ENCODE assay signal across 8 cellular contexts in genomic region chr19:18000480-18000980, GRCh38. TPM values are rescaled to one million over a fixed set of nuclear protein-coding genes. Genes with fewer than 3 reads are reported as not detected.
DNase-seq lines count a peak whose midpoint lies in the region; ATAC-seq and TF ChIP-seq lines count a peak whose summit lies in the region.

No MANE protein-coding gene starts in this region.

- H3K9ac ChIP-seq in mucosa of rectum (ENCODE audit: low read depth in 1 of 2, low read length in 2 of 2), result peak overlapping the region in 1 of 2 donors; percentile 96

- H3K4me1 ChIP-seq in mucosa of rectum (ENCODE audit: control insufficient read depth in 2 of 2, insufficient read depth in 2 of 2, low read length in 2 of 2), result peaks cover 9 to 20% of the 10 kb centered on the region in 2 donors

- CTCF ChIA-PET in BJ (lab: Yijun Ruan, JAX), result interaction anchor here (1.0 to 9.2 kb wide), 5 partner anchors 54 to 141 kb away, joined by 4 to 169 read pairs (median 8); partner anchors contain the start of genes CCDC124 and RPL18A

- no peaks in the 10 kb centered on the region; the same call in 1 of the 2 replicates for H3K36me3 ChIP-seq in BJ (ENCODE audit: control insufficient read depth, insufficient read depth, low read length)
- no peaks in the 10 kb centered on the region for H3K36me3 ChIP-seq in mucosa of rectum (ENCODE audit: control insufficient read depth in 2 of 2, insufficient read depth in 2 of 2, low read length in 2 of 2)

- POLR2A ChIA-PET in BJ (lab: Charles Lee), result interaction anchor here (0.6 to 0.9 kb wide), 2 partner anchors 49 to 81 kb away, joined by 4 to 8 read pairs; no protein-coding TSS in a partner anchor

- H3K4me3 ChIP-seq in BJ (ENCODE audit: low read depth, low read length) (peak overlapping the region; percentile 87), astrocyte of the spinal cord (ENCODE audit: low read depth, low read length) (peak overlapping the region; percentile 54), mucosa of rectum (ENCODE audit: low read length in 2 of 2) (peak overlapping the region; percentile 77 to 78)

- DNase-seq in BJ (ENCODE audit: low read depth), result no peak
- no peak for DNase-seq in astrocyte of the spinal cord (ENCODE audit: low read depth, low spot score)
- DNase-seq in amniotic stem cell (lab: John Stamatoyannopoulos, UW), result no peak
- DNase-seq in NCI-H345 (lab: John Stamatoyannopoulos, UW), result no peak
- no peak for DNase-seq in Kasumi-1 (lab: John Stamatoyannopoulos, UW)

- H3K27me3 ChIP-seq in BJ (ENCODE audit: control insufficient read depth, insufficient read depth, low read length), result no peaks in the 10 kb centered on the region
- H3K27me3 ChIP-seq in mucosa of rectum (ENCODE audit: control insufficient read depth in 2 of 2, insufficient read depth in 2 of 2, low read length in 2 of 2), result no peaks in the 10 kb centered on the region

- in situ Hi-C loops in astrocyte of the spinal cord (cut with HindIII; ENCODE audit: low sequenced_read_pairs), result no loop called here

- ATAC-seq in HG03066 (IDR thresholded peaks at IDR 0.05; ENCODE audit: low read depth, unreplicated experiment), result peak; percentile 23
- ATAC-seq in HG03039 (IDR thresholded peaks at IDR 0.05; ENCODE audit: unreplicated experiment), result no peak

- H3K27ac ChIP-seq in mucosa of rectum (ENCODE audit: low read depth in 2 of 2, low read length in 2 of 2), result peak overlapping the region; percentile 89 to 96

- H3K9me3 ChIP-seq in mucosa of rectum (ENCODE audit: control insufficient read depth in 2 of 2, low read length in 2 of 2), result no peaks in the 10 kb centered on the region

- TF ChIP-seq CTCF in BJ (IDR thresholded peaks at IDR 0.05; ENCODE audit: insufficient read depth, low read depth, low read length), result no peak
- TF ChIP-seq CTCF in astrocyte of the spinal cord (IDR thresholded peaks at IDR 0.05; ENCODE audit: low read depth, low read length), result no peak

RNA-seq across cellular contexts. Expression of gene ARRDC2, which starts 7.4 kb away (rescaled TPM):
- polyA plus RNA-seq in BJ (2011; rRNA removed), result 4.5 and 6.0 TPM in 2 replicates
- 3.3 and 3.8 TPM in 2 replicates for polyA minus RNA-seq in BJ (2011; rRNA and poly(A)+ RNA removed)

RNA-seq across cellular contexts. Expression of gene KCNN1, which starts 33.6 kb away (rescaled TPM):
- polyA plus RNA-seq in BJ (2011; rRNA removed), result 0.06 and 0.10 TPM in 2 replicates
- polyA minus RNA-seq in BJ (2011; rRNA and poly(A)+ RNA removed), result not detected in 2 replicates
